In the genomic region with DNA sequence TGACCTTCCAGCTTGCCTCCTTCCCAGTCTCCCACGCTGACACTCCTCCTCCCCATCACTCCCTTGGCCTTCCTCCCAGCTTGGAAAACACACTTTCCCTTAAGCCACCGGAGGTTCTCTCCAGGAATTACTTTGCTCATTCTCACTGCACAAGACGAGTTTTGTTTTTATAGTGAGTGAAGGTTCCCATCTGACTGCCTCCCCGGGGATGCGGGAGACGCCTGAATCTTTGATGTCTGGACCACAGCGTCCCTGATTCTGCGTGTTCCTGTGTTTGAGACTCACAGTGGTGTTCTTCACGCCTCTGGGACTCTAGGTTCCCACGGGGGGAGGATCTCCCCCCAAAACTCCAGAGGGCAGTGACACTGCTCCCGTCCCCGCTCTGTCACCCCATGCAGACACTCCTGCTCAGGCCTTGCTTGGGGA, we compare ENCODE assay signal across 14 cellular contexts. TPM values are rescaled to one million over a fixed set of nuclear protein-coding genes. Genes with fewer than 3 reads are reported as not detected.
A peak's percentile ranks its signal among the peaks of the same experiment; 100 is the strongest.
DNase-seq lines count a peak whose midpoint lies in the region; ATAC-seq and TF ChIP-seq lines count a peak whose summit lies in the region.
"Had no signal": no experiment of that assay in that cellular context is flagged by ENCODE, and none has a peak within 500 bp of the region (broad histone marks: within the 10 kb centered on the region; RNA-seq: fewer than 3 reads in every experiment).

No MANE protein-coding gene starts in this region.

- intact Hi-C loops in left lung (cut with DNase I) = no loop called here

- in situ Hi-C loops in SK-MEL-5 (cut with HindIII; ENCODE audit: low pct_unique_long_range_greater_than_20kb, low sequenced_read_pairs) = no loop called here

- ATAC-seq in left lung = peak; percentile 11

- H3K27me3 ChIP-seq in left lung = peaks cover 5 to 42% of the 10 kb centered on the region in 2 donors

- TF ChIP-seq CTCF in coronary artery (IDR thresholded peaks at IDR 0.05) (no peak), left lung (IDR thresholded peaks at IDR 0.05) (no peak)

- no peaks in the 10 kb centered on the region for H3K9me3 ChIP-seq in left lung

- H3K27ac ChIP-seq in coronary artery (peak overlapping the region in 1 of 2 donors; percentile 44), left lung (no peak overlapping the region)
- H3K27ac ChIP-seq: SK-N-MC had no signal

- peak; percentile 74 for DNase-seq in SK-MEL-5 (ENCODE audit: low read depth, low spot score)
- DNase-seq in coronary artery (ENCODE audit: low spot score) = no peak
- no peak for DNase-seq in left lung
- peak; percentile 62 for DNase-seq in stromal cell of bone marrow (ENCODE audit: low read depth)
- DNase-seq in NCI-H510A treated with DMSO at 0.1 percent for 48 hours (lab: John Stamatoyannopoulos, UW) = no peak
- DNase-seq in CD1c-positive myeloid dendritic cell (ENCODE audit: extremely low spot score) = no peak
- no peak for DNase-seq in SW480 (ENCODE audit: low spot score)
- DNase-seq: activated CD4-positive, alpha-beta T cell treated with anti-CD3 and anti-CD28 coated beads for 1 hour; activated naive CD4-positive, alpha-beta T cell; NCI-H1048; NCI-H526 treated with DMSO at 0.1 percent for 48 hours; occipital lobe had no signal

- H3K36me3 ChIP-seq in left lung = no peaks in the 10 kb centered on the region

- peaks cover 5 to 14% of the 10 kb centered on the region in 2 donors for H3K4me1 ChIP-seq in left lung

- peak overlapping the region; percentile 5 for H3K4me3 ChIP-seq in coronary artery
- no peak overlapping the region for H3K4me3 ChIP-seq in left lung
- H3K4me3 ChIP-seq: SK-N-MC had no signal

RNA-seq across cellular contexts. Expression of a gene that starts 2.0 kb away (rescaled TPM):
- not detected in 2 replicates for total RNA-seq in SK-MEL-5 (2014; rRNA removed; shearing (Covaris generic))
- not detected in 2 replicates for polyA plus RNA-seq in SK-MEL-5 (2015; cell fraction: cytosol; rRNA removed)
- not detected in 2 replicates for polyA plus RNA-seq in SK-MEL-5 (2015; cell fraction: nucleus; rRNA removed)
- total RNA-seq in left lung = 1 to 10 TPM in 1 of 2 donors, not detected in 1; 2.9 TPM
- total RNA-seq: endothelial cell of umbilical vein, occipital lobe had no signal
- polyA plus RNA-seq: endothelial cell of umbilical vein had no signal

RNA-seq across cellular contexts. Expression of a gene that starts 50.0 kb away (rescaled TPM):
- 0.11 TPM in 1 of 2 replicates, not detected in the other for total RNA-seq in SK-MEL-5 (2014; rRNA removed; shearing (Covaris generic))
- not detected in 2 replicates for polyA plus RNA-seq in SK-MEL-5 (2015; cell fraction: cytosol; rRNA removed)
- polyA plus RNA-seq in SK-MEL-5 (2015; cell fraction: nucleus; rRNA removed) = 0.64 TPM in 1 of 2 replicates, not detected in the other
- total RNA-seq in left lung = 1 to 10 TPM in 1 of 2 donors, not detected in 1; 1.5 TPM
- total RNA-seq: occipital lobe had no signal

Comparison
In these comparisons a context has a peak if more than half of its experiments do, and no peak if none do; other contexts are left out.
1. DNase-seq: peak in SK-MEL-5 (single experiment) and stromal cell of bone marrow (single experiment); none in coronary artery (single experiment), left lung (0 of 2), NCI-H510A treated with DMSO at 0.1 percent for 48 hours (single experiment), CD1c-positive myeloid dendritic cell (single experiment) and SW480 (single experiment).